8 cellular contexts compared by ENCODE assay signal in genomic region chr9:37485389-37486255, GRCh38.
A peak's percentile ranks its signal among the peaks of the same experiment; 100 is the strongest.
DNase-seq lines count a peak whose midpoint lies in the region; ATAC-seq and TF ChIP-seq lines count a peak whose summit lies in the region.

POLR1E (plus strand) TSS chr9:37485948; CDS start chr9:37486048, 100 bp downstream.

- peak; percentile 67 for DNase-seq in AG09319 (ENCODE audit: extremely low read depth, low read depth)
- DNase-seq in NCI-H345 treated with DMSO at 0.1 percent for 48 hours (lab: John Stamatoyannopoulos, UW; ENCODE audit: unreplicated experiment) = peak; percentile 95
- peak; percentile 93 for DNase-seq in activated CD4-positive, CD25-positive, alpha-beta regulatory T cell (lab: John Stamatoyannopoulos, UW)
- peak; percentile 96 for DNase-seq in central memory CD4-positive, alpha-beta T cell
- DNase-seq in iris pigment epithelial cell (ENCODE audit: low read depth) = peak; percentile 91
- peak; percentile 91 to 95 for DNase-seq in stimulated activated CD4-positive, alpha-beta T cell treated with anti-CD3 and anti-CD28 coated beads, Interleukin-12 subunit alpha, Interleukin-12 subunit beta, amount 100 ng/mL, for 24 hours (ENCODE audit: low read depth in 2 of 2)

- TF ChIP-seq CTCF in AG09319 (IDR thresholded peaks at IDR 0.05; ENCODE audit: low read depth, low read length) = no peak

- ATAC-seq in GM19025 (IDR thresholded peaks at IDR 0.05; ENCODE audit: low read depth, unreplicated experiment) (peak; percentile 97), HG03280 (IDR thresholded peaks at IDR 0.05; ENCODE audit: unreplicated experiment) (peak; percentile 94)

Comparison
In these comparisons a context has a peak if more than half of its experiments do, and no peak if none do; other contexts are left out.
1. Peak in every context shown above with its lines: DNase-seq and ATAC-seq.